In the genomic region with DNA sequence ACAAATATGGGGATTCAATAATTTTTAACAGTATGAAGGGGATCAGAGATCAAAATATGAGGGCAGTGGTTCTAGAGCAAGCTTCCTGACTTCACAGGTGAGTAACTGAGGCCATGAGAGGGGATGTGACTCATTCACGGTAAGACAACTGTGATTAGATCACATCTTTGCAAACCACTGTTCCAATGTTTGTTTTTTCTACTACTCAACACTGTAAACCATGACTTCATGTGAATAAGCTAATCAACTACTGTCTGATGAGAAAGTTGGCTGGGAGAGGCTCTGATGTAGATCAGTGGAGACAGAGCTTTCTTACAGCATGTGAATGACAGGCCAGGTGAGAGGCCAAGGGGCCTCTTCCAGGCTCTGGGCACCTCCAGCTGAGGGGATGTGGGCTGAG, we compare ENCODE assay signal across 1 cellular context.
TF ChIP-seq lines count a peak whose summit lies in the region.

No MANE protein-coding gene starts in this region.

TF ChIP-seq in A549, 52 proteins besides CTCF, POLR2A, EP300 and RAD21 (continued from another document):
- TF ChIP-seq GATA3 (IDR thresholded peaks at IDR 0.05; ENCODE audit: borderline replicate concordance) (peak; percentile 24; the same call in 1 of the 2 replicates), NR3C1 (IDR thresholded peaks at IDR 0.05) (no peak)
TF ChIP-seq in A549: peak in this region for 3.
